ENCODE assay signal across 1 cellular context in the genomic region with DNA sequence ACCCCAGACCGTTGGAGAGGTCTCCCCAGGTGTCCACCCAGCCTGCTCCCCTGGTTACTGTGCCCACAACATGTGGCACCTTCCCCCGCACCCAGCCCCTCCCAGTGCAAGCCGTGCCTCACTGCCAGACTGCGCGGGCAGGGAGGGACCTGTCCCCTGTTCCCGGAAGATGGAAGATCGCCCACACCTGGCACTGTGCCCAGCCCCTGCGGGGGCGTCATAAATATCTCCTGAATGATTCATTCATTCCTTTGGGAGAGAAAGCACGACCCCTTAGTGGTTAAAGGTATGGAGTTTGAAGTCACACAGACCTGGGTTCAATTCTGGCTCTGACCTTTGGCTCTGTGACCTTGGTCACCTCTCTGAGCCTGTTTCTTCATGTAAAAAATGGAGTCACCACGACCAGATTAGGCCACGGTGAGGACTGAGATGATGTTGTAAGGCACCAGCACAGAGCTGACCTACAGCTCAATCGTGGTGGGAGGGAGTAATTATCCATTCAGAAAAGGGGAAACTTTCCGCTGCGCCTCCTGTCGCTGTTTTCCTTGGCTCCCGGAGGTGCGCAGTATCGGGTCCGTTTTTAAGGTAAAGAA.
A peak's percentile ranks its signal among the peaks of the same experiment; 100 is the strongest.
TF ChIP-seq lines count a peak whose summit lies in the region.

No MANE protein-coding gene starts in this region.

TF ChIP-seq in GM12878, 131 proteins besides CTCF, POLR2A, EP300 and RAD21:
- TF ChIP-seq PAX5 (IDR thresholded peaks at IDR 0.05; ENCODE audit: borderline replicate concordance, low read depth, low read length) (no peak), SUZ12 (IDR thresholded peaks at IDR 0.05; ENCODE audit: unreplicated experiment) (peak; percentile 35), NBN (IDR thresholded peaks at IDR 0.05) (no peak)
TF ChIP-seq in GM12878: peak in this region for 1.
